8 cellular contexts compared by ENCODE assay signal in genomic region chr3:16802382-16802781, GRCh38.
DNase-seq lines count a peak whose midpoint lies in the region; ATAC-seq and TF ChIP-seq lines count a peak whose summit lies in the region.

No MANE protein-coding gene starts in this region.

- H3K36me3 Mint-ChIP-seq in activated T-cell treated with anti-CD3 and anti-CD28 coated beads, Interleukin-2, amount 50 U/mL, for 4 hours (ENCODE audit: insufficient read depth), result no peaks in the 10 kb centered on the region
- H3K36me3 Mint-ChIP-seq in HFFc6 (ENCODE audit: low read depth), result no peaks in the 10 kb centered on the region
- H3K36me3 Mint-ChIP-seq in stimulated activated memory B cell treated with anti-CD40 and anti-IgM and Interleukin-4, amounts not matched to agents 10 μg/mL and 1 μg/mL and 100 μg/mL, for 72 hours, result no peaks in the 10 kb centered on the region

- peak; percentile 25 to 69 for ATAC-seq in activated T-cell treated with anti-CD3 and anti-CD28 coated beads, Interleukin-2, amount 50 U/mL, for 4 hours
- peak; percentile 90 for ATAC-seq in stimulated activated memory B cell treated with anti-CD40 and anti-IgM and Interleukin-4, amounts not matched to agents 10 μg/mL and 1 μg/mL and 100 μg/mL, for 72 hours

- no peak for DNase-seq in activated T-cell treated with anti-CD3 and anti-CD28 coated beads, Interleukin-2, amount 50 U/mL, for 4 hours
- DNase-seq in activated T-cell treated with anti-CD3 and anti-CD28 coated beads, Interleukin-2, amount 50 U/mL, for 1 hour, result no peak
- DNase-seq in HFFc6, result peak; percentile 11
- DNase-seq in NOMO-1 treated with dmso at 0.1 percent for 144 hours (lab: John Stamatoyannopoulos, UW; ENCODE audit: unreplicated experiment), result peak; percentile 20
- no peak for DNase-seq in DMS79 treated with DMSO at 0.1 percent for 48 hours (lab: John Stamatoyannopoulos, UW)
- no peak for DNase-seq in stimulated activated CD8-positive, alpha-beta memory T cell treated with anti-CD3 and anti-CD28 coated beads, Interleukin-4, amount 100 ng/mL, for 48 hours
- DNase-seq in posterior cingulate gyrus, result no peak

- no peaks in the 10 kb centered on the region for H3K9me3 Mint-ChIP-seq in activated T-cell treated with anti-CD3 and anti-CD28 coated beads, Interleukin-2, amount 50 U/mL, for 4 hours
- H3K9me3 Mint-ChIP-seq in HFFc6, result no peaks in the 10 kb centered on the region
- H3K9me3 Mint-ChIP-seq in stimulated activated memory B cell treated with anti-CD40 and anti-IgM and Interleukin-4, amounts not matched to agents 10 μg/mL and 1 μg/mL and 100 μg/mL, for 72 hours, result no peaks in the 10 kb centered on the region

- peaks cover 30% of the 10 kb centered on the region for H3K4me1 Mint-ChIP-seq in activated T-cell treated with anti-CD3 and anti-CD28 coated beads, Interleukin-2, amount 50 U/mL, for 4 hours (ENCODE audit: low read depth)
- peaks cover 37% of the 10 kb centered on the region for H3K4me1 Mint-ChIP-seq in HFFc6 (ENCODE audit: low read depth)
- H3K4me1 Mint-ChIP-seq in stimulated activated memory B cell treated with anti-CD40 and anti-IgM and Interleukin-4, amounts not matched to agents 10 μg/mL and 1 μg/mL and 100 μg/mL, for 72 hours, result peaks cover 44% of the 10 kb centered on the region

- H3K27me3 Mint-ChIP-seq in activated T-cell treated with anti-CD3 and anti-CD28 coated beads, Interleukin-2, amount 50 U/mL, for 4 hours (ENCODE audit: low read depth), result no peaks in the 10 kb centered on the region
- no peaks in the 10 kb centered on the region; the same call in 1 of the 2 replicates for H3K27me3 Mint-ChIP-seq in HFFc6 (ENCODE audit: insufficient read depth)
- H3K27me3 Mint-ChIP-seq in stimulated activated memory B cell treated with anti-CD40 and anti-IgM and Interleukin-4, amounts not matched to agents 10 μg/mL and 1 μg/mL and 100 μg/mL, for 72 hours, result no peaks in the 10 kb centered on the region

- no peak for TF ChIP-seq CTCF in HFFc6 (IDR thresholded peaks at IDR 0.05)

- H3K4me3 Mint-ChIP-seq in activated T-cell treated with anti-CD3 and anti-CD28 coated beads, Interleukin-2, amount 50 U/mL, for 4 hours, result no peak overlapping the region
- no peak overlapping the region for H3K4me3 Mint-ChIP-seq in HFFc6
- H3K4me3 Mint-ChIP-seq in stimulated activated memory B cell treated with anti-CD40 and anti-IgM and Interleukin-4, amounts not matched to agents 10 μg/mL and 1 μg/mL and 100 μg/mL, for 72 hours, result peak overlapping the region; percentile 32

- intact Hi-C loops in posterior cingulate gyrus (cut with DNase I), result no loop called here

- no peak overlapping the region for H3K27ac Mint-ChIP-seq in HFFc6
- peak overlapping the region; percentile 79 for H3K27ac Mint-ChIP-seq in stimulated activated memory B cell treated with anti-CD40 and anti-IgM and Interleukin-4, amounts not matched to agents 10 μg/mL and 1 μg/mL and 100 μg/mL, for 72 hours

Comparison
In these comparisons a context has a peak if more than half of its experiments do, and no peak if none do; other contexts are left out.
1. DNase-seq: peak in HFFc6 (single experiment) and NOMO-1 treated with dmso at 0.1 percent for 144 hours (single experiment); none in activated T-cell treated with anti-CD3 and anti-CD28 coated beads, Interleukin-2, amount 50 U/mL, for 4 hours (single experiment), activated T-cell treated with anti-CD3 and anti-CD28 coated beads, Interleukin-2, amount 50 U/mL, for 1 hour (single experiment), DMS79 treated with DMSO at 0.1 percent for 48 hours (single experiment), stimulated activated CD8-positive, alpha-beta memory T cell treated with anti-CD3 and anti-CD28 coated beads, Interleukin-4, amount 100 ng/mL, for 48 hours (single experiment) and posterior cingulate gyrus (0 of 10).